In the genomic region with DNA sequence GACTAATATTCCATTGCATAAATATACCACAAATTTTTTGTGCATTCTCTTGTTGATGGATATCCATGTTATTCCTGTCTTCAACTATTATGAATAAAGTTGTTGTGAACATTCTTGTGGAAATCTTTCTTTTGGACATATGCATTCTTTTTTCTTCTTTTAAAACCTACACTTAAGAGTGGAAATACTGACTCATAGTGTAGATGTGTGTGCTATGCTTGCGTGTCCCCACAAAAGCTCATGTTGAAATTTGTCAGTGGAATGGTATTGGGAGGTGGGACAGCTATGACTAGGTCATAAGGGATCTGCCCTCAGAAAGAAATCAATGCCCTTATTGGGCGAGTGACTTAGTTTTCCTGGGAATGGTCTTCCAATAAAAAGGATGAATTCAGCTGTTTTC, we compare ENCODE assay signal across 17 cellular contexts.
DNase-seq lines count a peak whose midpoint lies in the region; ATAC-seq and TF ChIP-seq lines count a peak whose summit lies in the region.
"Had no signal": no experiment of that assay in that cellular context is flagged by ENCODE, and none has a peak within 500 bp of the region (broad histone marks: within the 10 kb centered on the region; RNA-seq: fewer than 3 reads in every experiment).

No MANE protein-coding gene starts in this region.

- H3K36me3 ChIP-seq in osteoblast (ENCODE audit: insufficient read depth, low read length), result no peaks in the 10 kb centered on the region
- H3K36me3 ChIP-seq: upper lobe of right lung had no signal

- no peak overlapping the region for H2AFZ ChIP-seq in osteoblast (ENCODE audit: low read length)

- CTCF ChIA-PET in activated CD4-positive, alpha-beta T cell treated with anti-CD3 and anti-CD28 coated beads for 36 hours (lab: Charles Lee), result interaction anchor here (0.7 to 7.7 kb wide), 14 partner anchors 9 to 75 kb away, joined by 3 to 146 read pairs (median 6); no protein-coding TSS in a partner anchor
- CTCF ChIA-PET in activated CD4-positive, alpha-beta T cell treated with anti-CD3 and anti-CD28 coated beads, Interleukin-2, amount 10 ng/mL, durations not matched to agents 7 days and 5 days (lab: Charles Lee), result interaction anchor here (1.7 to 3.9 kb wide), 3 partner anchors 15 to 60 kb away, joined by 4 to 16 read pairs (median 5); no protein-coding TSS in a partner anchor

- H3K27me3 Mint-ChIP-seq in activated CD4-positive, alpha-beta T cell treated with anti-CD3 and anti-CD28 coated beads for 36 hours, result no peaks in the 10 kb centered on the region
- no peaks in the 10 kb centered on the region for H3K27me3 Mint-ChIP-seq in activated CD4-positive, alpha-beta T cell treated with anti-CD3 and anti-CD28 coated beads, Interleukin-2, amount 10 ng/mL, durations not matched to agents 7 days and 5 days
- peaks cover 11% of the 10 kb centered on the region for H3K27me3 Mint-ChIP-seq in chondrocyte (ENCODE audit: low read depth)

- H3K4me3 ChIP-seq in osteoblast (ENCODE audit: insufficient read depth, low read length), result peak overlapping the region; percentile 28
- H3K4me3 ChIP-seq: GM12878, upper lobe of right lung had no signal

- POLR2A ChIA-PET in activated CD4-positive, alpha-beta T cell treated with anti-CD3 and anti-CD28 coated beads for 36 hours (lab: Charles Lee), result no interaction called here
- POLR2A ChIA-PET in activated CD4-positive, alpha-beta T cell treated with anti-CD3 and anti-CD28 coated beads, Interleukin-2, amount 10 ng/mL, durations not matched to agents 7 days and 5 days (lab: Charles Lee), result no interaction called here

- no peaks in the 10 kb centered on the region for H3K27me3 ChIP-seq in osteoblast (ENCODE audit: insufficient read depth, low read length)
- H3K27me3 ChIP-seq: upper lobe of right lung had no signal

- H3K4me1 ChIP-seq in osteoblast (ENCODE audit: insufficient read depth, low read length), result peaks cover 45% of the 10 kb centered on the region
- H3K4me1 ChIP-seq: upper lobe of right lung had no signal

- ATAC-seq in activated CD4-positive, alpha-beta T cell treated with anti-CD3 and anti-CD28 coated beads for 36 hours, result no peak
- ATAC-seq: GM12878, left lobe of liver, upper lobe of right lung had no signal

- H4K20me1 ChIP-seq in osteoblast (ENCODE audit: insufficient read depth, low read length), result no peaks in the 10 kb centered on the region

- intact Hi-C loops in activated CD4-positive, alpha-beta T cell treated with anti-CD3 and anti-CD28 coated beads for 36 hours (cut with DNase I, micrococcal nuclease), result loop anchor here in 1 of 2 experiments (5.0 kb wide), 1 partner anchor 36 kb away; no protein-coding TSS in a partner anchor
- intact Hi-C loops in head of caudate nucleus (cut with DNase I), result no loop called here

- DNase-seq in activated CD4-positive, alpha-beta T cell treated with anti-CD3 and anti-CD28 coated beads for 36 hours, result no peak
- DNase-seq in activated CD4-positive, alpha-beta T cell treated with anti-CD3 and anti-CD28 coated beads, Interleukin-2, amount 10 ng/mL, durations not matched to agents 7 days and 5 days, result no peak
- DNase-seq in RKO (ENCODE audit: low spot score) (peak; percentile 55), chondrocyte (ENCODE audit: low spot score) (no peak), osteoblast (ENCODE audit: insufficient read length, low spot score, missing footprints) (no peak), NCI-H1048 (lab: John Stamatoyannopoulos, UW) (no peak), head of caudate nucleus (no peak), NCI-H1105 treated with DMSO at 0.1 percent for 48 hours (lab: John Stamatoyannopoulos, UW) (no peak)
- DNase-seq: activated T-cell treated with anti-CD3 and anti-CD28 coated beads, Interleukin-2, amount 50 U/mL, for 48 hours; NCI-H1436; NCI-H69; SIG-M5; upper lobe of right lung had no signal

- no peaks in the 10 kb centered on the region for H3K9me3 Mint-ChIP-seq in activated CD4-positive, alpha-beta T cell treated with anti-CD3 and anti-CD28 coated beads for 36 hours (ENCODE audit: low read depth)
- H3K9me3 Mint-ChIP-seq in activated CD4-positive, alpha-beta T cell treated with anti-CD3 and anti-CD28 coated beads, Interleukin-2, amount 10 ng/mL, durations not matched to agents 7 days and 5 days, result no peaks in the 10 kb centered on the region
- no peaks in the 10 kb centered on the region for H3K9me3 Mint-ChIP-seq in chondrocyte (ENCODE audit: low read depth)
- H3K9me3 Mint-ChIP-seq: neural crest cell had no signal

- peak overlapping the region; percentile 96 for H3K27ac ChIP-seq in osteoblast (ENCODE audit: low read depth, low read length)
- H3K27ac ChIP-seq: 22Rv1, upper lobe of right lung had no signal

- TF ChIP-seq CTCF in chondrocyte (IDR thresholded peaks at IDR 0.05), result no peak
- no peak for TF ChIP-seq CTCF in osteoblast (IDR thresholded peaks at IDR 0.05; ENCODE audit: extremely low read depth, low read depth, low read length)

- peak overlapping the region; percentile 36 for H3K4me2 ChIP-seq in osteoblast (ENCODE audit: insufficient read depth, low read length)

- H3K27ac Mint-ChIP-seq in activated CD4-positive, alpha-beta T cell treated with anti-CD3 and anti-CD28 coated beads for 36 hours, result peak overlapping the region; percentile 37
- H3K27ac Mint-ChIP-seq in activated CD4-positive, alpha-beta T cell treated with anti-CD3 and anti-CD28 coated beads, Interleukin-2, amount 10 ng/mL, durations not matched to agents 7 days and 5 days, result no peak overlapping the region
- H3K27ac Mint-ChIP-seq in chondrocyte (ENCODE audit: unreplicated experiment), result peak overlapping the region; percentile 83

- H3K9me3 ChIP-seq in osteoblast (ENCODE audit: low read depth, low read length), result no peaks in the 10 kb centered on the region
- H3K9me3 ChIP-seq: upper lobe of right lung had no signal

- peak overlapping the region; percentile 17 for H3K4me3 Mint-ChIP-seq in activated CD4-positive, alpha-beta T cell treated with anti-CD3 and anti-CD28 coated beads for 36 hours
- no peak overlapping the region for H3K4me3 Mint-ChIP-seq in activated CD4-positive, alpha-beta T cell treated with anti-CD3 and anti-CD28 coated beads, Interleukin-2, amount 10 ng/mL, durations not matched to agents 7 days and 5 days
- no peak overlapping the region for H3K4me3 Mint-ChIP-seq in chondrocyte (ENCODE audit: unreplicated experiment)
- H3K4me3 Mint-ChIP-seq: neural crest cell had no signal

- H3K79me2 ChIP-seq in osteoblast (ENCODE audit: insufficient read depth, low read length), result no peaks in the 10 kb centered on the region

- H3K36me3 Mint-ChIP-seq in activated CD4-positive, alpha-beta T cell treated with anti-CD3 and anti-CD28 coated beads for 36 hours (ENCODE audit: low read depth), result peaks cover 3% of the 10 kb centered on the region
- no peaks in the 10 kb centered on the region for H3K36me3 Mint-ChIP-seq in activated CD4-positive, alpha-beta T cell treated with anti-CD3 and anti-CD28 coated beads, Interleukin-2, amount 10 ng/mL, durations not matched to agents 7 days and 5 days (ENCODE audit: low read depth)
- H3K36me3 Mint-ChIP-seq in chondrocyte (ENCODE audit: low read depth), result no peaks in the 10 kb centered on the region

- peaks cover 50% of the 10 kb centered on the region for H3K4me1 Mint-ChIP-seq in activated CD4-positive, alpha-beta T cell treated with anti-CD3 and anti-CD28 coated beads for 36 hours
- peaks cover 57% of the 10 kb centered on the region for H3K4me1 Mint-ChIP-seq in activated CD4-positive, alpha-beta T cell treated with anti-CD3 and anti-CD28 coated beads, Interleukin-2, amount 10 ng/mL, durations not matched to agents 7 days and 5 days
- H3K4me1 Mint-ChIP-seq in chondrocyte (ENCODE audit: low read depth), result peaks cover 43% of the 10 kb centered on the region
